ENCODE assay signal across 8 cellular contexts in genomic region chr1:184037849-184038591, GRCh38. TPM values are rescaled to one million over a fixed set of nuclear protein-coding genes. Genes with fewer than 3 reads are reported as not detected.
DNase-seq lines count a peak whose midpoint lies in the region; ATAC-seq and TF ChIP-seq lines count a peak whose summit lies in the region.

No MANE protein-coding gene starts in this region.

- no peak for TF ChIP-seq CTCF in WTC11 (IDR thresholded peaks at IDR 0.05)

- POLR2A ChIA-PET in WTC11 (lab: Charles Lee): interaction anchor here (1.1 to 1.4 kb wide), 2 partner anchors 12 to 93 kb away, joined by 3 read pairs; no protein-coding TSS in a partner anchor

- H3K9me3 ChIP-seq in right cardiac atrium (ENCODE audit: control insufficient read depth, low read length): no peaks in the 10 kb centered on the region

- H3K4me3 Mint-ChIP-seq in WTC11: peak overlapping the region; percentile 57

- 74% methylated on average over 13 of the region's 13 CpGs for WGBS in right cardiac atrium

- 0 out of 2 replicates have a peak, but pooled peaks cover 2% of the 10 kb centered on the region for H3K36me3 Mint-ChIP-seq in WTC11

- H3K4me3 ChIP-seq in right cardiac atrium (ENCODE audit: low read length) (peak overlapping the region; percentile 68), skin epidermis (peak overlapping the region in 4 of 7 experiments; percentile 38 to 58 (median 48))

- no peaks in the 10 kb centered on the region for H3K27me3 ChIP-seq in right cardiac atrium (ENCODE audit: control insufficient read depth, insufficient read depth)

- DNase-seq in NCI-H2171 treated with DMSO at 0.1 percent for 48 hours (lab: John Stamatoyannopoulos, UW) (peak; percentile 47), NCI-H2171 (lab: John Stamatoyannopoulos, UW) (no peak), WTC11 (ENCODE audit: low spot score) (no peak), right cardiac atrium (peak in 1 of 3 donors; percentile 36), NCI-H69 (lab: John Stamatoyannopoulos, UW) (no peak)
- no peak for DNase-seq in effector CD4-positive, alpha-beta T cell
- DNase-seq in stimulated activated CD4-positive, alpha-beta T cell treated with anti-CD3 and anti-CD28 coated beads, Interleukin-2, amount 100 ng/mL, for 24 hours: no peak

- no peak overlapping the region for H3K27ac Mint-ChIP-seq in WTC11

- H3K9me3 Mint-ChIP-seq in WTC11: 0 out of 2 replicates have a peak, but pooled peaks cover 3% of the 10 kb centered on the region

- H3K4me1 Mint-ChIP-seq in WTC11: peaks cover 20% of the 10 kb centered on the region

- CTCF ChIA-PET in WTC11 (lab: Charles Lee): no interaction called here

- H3K4me1 ChIP-seq in right cardiac atrium (ENCODE audit: control insufficient read depth, insufficient read depth, low read length): no peaks in the 10 kb centered on the region

- ATAC-seq in WTC11 (no peak), right cardiac atrium (no peak)

- intact Hi-C loops in right cardiac atrium (cut with DNase I): loop anchor here in 2 of 4 donors (10.0 kb wide), 2 partner anchors 93 to 103 kb away; no protein-coding TSS in a partner anchor

- H3K27ac ChIP-seq in right cardiac atrium (ENCODE audit: low read length) (no peak overlapping the region), skin epidermis (no peak overlapping the region)

- H3K27me3 Mint-ChIP-seq in WTC11 (ENCODE audit: low read depth): peaks cover 67% of the 10 kb centered on the region

TF ChIP-seq in WTC11, 78 proteins besides CTCF, POLR2A, EP300 and RAD21:
- TF ChIP-seq TCF7 (CRISPR knock-in tag; IDR thresholded peaks at IDR 0.05; ENCODE audit: low read depth) (no peak), OVOL2 (CRISPR knock-in tag; IDR thresholded peaks at IDR 0.05; ENCODE audit: borderline replicate concordance) (no peak), RORB (CRISPR knock-in tag; IDR thresholded peaks at IDR 0.05) (no peak), USF2 (CRISPR knock-in tag; IDR thresholded peaks at IDR 0.05) (no peak), ZNF671 (CRISPR knock-in tag; IDR thresholded peaks at IDR 0.05) (no peak), HMGXB4 (CRISPR knock-in tag; IDR thresholded peaks at IDR 0.05) (no peak), ATF3 (CRISPR knock-in tag; conservative IDR thresholded peaks at IDR 0.05) (no peak), GABPB1 (CRISPR knock-in tag; IDR thresholded peaks at IDR 0.05) (peak; percentile 44; the same call in 1 of the 2 replicates), ZNF121 (CRISPR knock-in tag; IDR thresholded peaks at IDR 0.05) (no peak)

RNA-seq across cellular contexts. Expression of gene COLGALT2, which starts 0.5 kb away (rescaled TPM):
- total RNA-seq in WTC11 (2021) (1.5 to 2.1 TPM (median 1.5 TPM) in 3 replicates), right cardiac atrium (1 to 10 TPM; 5.8 to 9.7 (median 8.1) TPM)
- polyA plus RNA-seq in right cardiac atrium: 3.1 TPM

RNA-seq across cellular contexts. Expression of gene TSEN15, which starts 13.5 kb away (rescaled TPM):
- total RNA-seq in WTC11 (2021) (22.1 to 24.6 TPM (median 23.8 TPM) in 3 replicates), right cardiac atrium (10 to 100 TPM; 22.4 to 24.9 (median 23.6) TPM)
- polyA plus RNA-seq in right cardiac atrium: 24.4 TPM
